ENCODE assay signal across 15 cellular contexts in genomic region chr9:113526841-113527240, GRCh38.
DNase-seq lines count a peak whose midpoint lies in the region; ATAC-seq and TF ChIP-seq lines count a peak whose summit lies in the region.
"Had no signal": no experiment of that assay in that cellular context is flagged by ENCODE, and none has a peak within 500 bp of the region (broad histone marks: within the 10 kb centered on the region; RNA-seq: fewer than 3 reads in every experiment).

No MANE protein-coding gene starts in this region.

- ATAC-seq in left cardiac atrium, result no peak
- no peak for ATAC-seq in sciatic nerve
- no peak for ATAC-seq in HG03354 (IDR thresholded peaks at IDR 0.05; ENCODE audit: poor library complexity, severe bottlenecking, unreplicated experiment)
- ATAC-seq: stimulated activated naive CD8-positive, alpha-beta T cell treated with anti-CD3 and anti-CD28 coated beads, Interleukin-15, Interleukin-2, amounts not matched to agents 100 U/mL and 50 U/mL, for 24 hours had no signal

- H3K4me3 ChIP-seq in cardiac muscle cell (no peak overlapping the region), esophagus squamous epithelium (no peak overlapping the region), vagina (no peak overlapping the region)
- no peak overlapping the region for H3K4me3 ChIP-seq in effector memory CD4-positive, alpha-beta T cell (ENCODE audit: insufficient read depth, low read depth, low read length, poor library complexity, severe bottlenecking)
- H3K4me3 ChIP-seq: SJSA1 had no signal

- H3K4me1 ChIP-seq in cardiac muscle cell (ENCODE audit: low read depth) (peaks cover 35% of the 10 kb centered on the region), esophagus squamous epithelium (peaks cover 22 to 69% (median 62%) of the 10 kb centered on the region in 3 donors), vagina (peaks cover 64% of the 10 kb centered on the region)
- peaks cover 31% of the 10 kb centered on the region for H3K4me1 ChIP-seq in effector memory CD4-positive, alpha-beta T cell (ENCODE audit: control insufficient read depth, insufficient read depth, low read length, poor library complexity, severe bottlenecking)
- H3K4me1 ChIP-seq: SJSA1 had no signal

- H3K4me1 Mint-ChIP-seq in neural crest cell, result peaks cover 41% of the 10 kb centered on the region

- TF ChIP-seq POLR2A in esophagus squamous epithelium (IDR thresholded peaks at IDR 0.05), result no peak
- no peak for TF ChIP-seq POLR2A in vagina (IDR thresholded peaks at IDR 0.05)

- no peak overlapping the region for H3K4me3 Mint-ChIP-seq in neural crest cell
- H3K4me3 Mint-ChIP-seq: HFFc6 had no signal

- no peak for TF ChIP-seq CTCF in cardiac muscle cell (IDR thresholded peaks at IDR 0.05; ENCODE audit: low read depth, low read length)
- TF ChIP-seq CTCF in esophagus squamous epithelium (IDR thresholded peaks at IDR 0.05), result no peak
- TF ChIP-seq CTCF in neural crest cell (conservative IDR thresholded peaks at IDR 0.05), result no peak
- no peak for TF ChIP-seq CTCF in vagina (IDR thresholded peaks at IDR 0.05)

- H3K36me3 ChIP-seq in cardiac muscle cell (no peaks in the 10 kb centered on the region), esophagus squamous epithelium (peaks cover 0 to 46% (median 6%) of the 10 kb centered on the region in 3 donors), vagina (no peaks in the 10 kb centered on the region)
- peaks cover 49% of the 10 kb centered on the region for H3K36me3 ChIP-seq in effector memory CD4-positive, alpha-beta T cell (ENCODE audit: control insufficient read depth, insufficient read depth, low read length)
- H3K36me3 ChIP-seq: SJSA1 had no signal

- no peaks in the 10 kb centered on the region for H3K27me3 Mint-ChIP-seq in neural crest cell (ENCODE audit: low read depth)

- no peaks in the 10 kb centered on the region for H3K9me3 Mint-ChIP-seq in neural crest cell
- H3K9me3 Mint-ChIP-seq: HFFc6 had no signal

- no peaks in the 10 kb centered on the region for H3K9me3 ChIP-seq in cardiac muscle cell (ENCODE audit: low read depth)
- H3K9me3 ChIP-seq in esophagus squamous epithelium, result no peaks in the 10 kb centered on the region
- H3K9me3 ChIP-seq in vagina, result no peaks in the 10 kb centered on the region
- no peaks in the 10 kb centered on the region for H3K9me3 ChIP-seq in effector memory CD4-positive, alpha-beta T cell (ENCODE audit: control insufficient read depth, low read length)
- H3K9me3 ChIP-seq: SJSA1 had no signal

- H3K36me3 Mint-ChIP-seq in neural crest cell (ENCODE audit: low read depth), result no peaks in the 10 kb centered on the region

- no peak for DNase-seq in cardiac muscle cell (ENCODE audit: low read depth in 1 of 2, low spot score in 1 of 2)
- no peak for DNase-seq in left cardiac atrium
- no peak for DNase-seq in esophagus squamous epithelium (lab: John Stamatoyannopoulos, UW)
- no peak for DNase-seq in neural crest cell (ENCODE audit: low read depth, low spot score)
- DNase-seq in vagina (ENCODE audit: extremely low spot score in 2 of 2), result no peak
- no peak for DNase-seq in effector memory CD4-positive, alpha-beta T cell
- DNase-seq in sciatic nerve (ENCODE audit: low spot score), result no peak
- DNase-seq: effector CD8-positive, alpha-beta T cell; HFFc6; mesenchymal stem cell; NCI-H2029 treated with DMSO at 0.1 percent for 48 hours; stimulated activated CD4-positive, alpha-beta T cell treated with anti-CD3 and anti-CD28 coated beads, Interleukin-4, amount 100 ng/mL, for 4 hours; stimulated activated naive CD8-positive, alpha-beta T cell treated with anti-CD3 and anti-CD28 coated beads, Interleukin-15, Interleukin-2, amounts not matched to agents 100 U/mL and 50 U/mL, for 24 hours had no signal

- H3K27me3 ChIP-seq in cardiac muscle cell, result no peaks in the 10 kb centered on the region
- H3K27me3 ChIP-seq in esophagus squamous epithelium, result no peaks in the 10 kb centered on the region
- H3K27me3 ChIP-seq in vagina, result no peaks in the 10 kb centered on the region
- H3K27me3 ChIP-seq in effector memory CD4-positive, alpha-beta T cell (replicated peaks; ENCODE audit: control insufficient read depth, insufficient read depth, low read length, poor library complexity, severe bottlenecking), result no peaks in the 10 kb centered on the region
- H3K27me3 ChIP-seq: SJSA1 had no signal

- intact Hi-C loops in left cardiac atrium (cut with DNase I) (no loop called here), esophagus squamous epithelium (cut with DNase I) (no loop called here), vagina (cut with DNase I) (no loop called here), sciatic nerve (cut with DNase I) (no loop called here)

- 75 to 93% methylated on average over 2 to 4 of the region's 4 CpGs for WGBS in esophagus squamous epithelium, 2 donors

- H3K27ac ChIP-seq in cardiac muscle cell, result peak overlapping the region; percentile 1
- H3K27ac ChIP-seq in esophagus squamous epithelium, result peak overlapping the region in 3 of 4 donors; percentile 55 to 75 (median 60)
- H3K27ac ChIP-seq in vagina, result peak overlapping the region; percentile 67
- no peak overlapping the region for H3K27ac ChIP-seq in effector memory CD4-positive, alpha-beta T cell (ENCODE audit: insufficient read depth, low read length, poor library complexity, severe bottlenecking)
- H3K27ac ChIP-seq: SJSA1 had no signal

- H3K27ac Mint-ChIP-seq in neural crest cell (ENCODE audit: unreplicated experiment), result peak overlapping the region; percentile 9
- H3K27ac Mint-ChIP-seq: HFFc6 had no signal
